14 cellular contexts compared by ENCODE assay signal in the genomic region with DNA sequence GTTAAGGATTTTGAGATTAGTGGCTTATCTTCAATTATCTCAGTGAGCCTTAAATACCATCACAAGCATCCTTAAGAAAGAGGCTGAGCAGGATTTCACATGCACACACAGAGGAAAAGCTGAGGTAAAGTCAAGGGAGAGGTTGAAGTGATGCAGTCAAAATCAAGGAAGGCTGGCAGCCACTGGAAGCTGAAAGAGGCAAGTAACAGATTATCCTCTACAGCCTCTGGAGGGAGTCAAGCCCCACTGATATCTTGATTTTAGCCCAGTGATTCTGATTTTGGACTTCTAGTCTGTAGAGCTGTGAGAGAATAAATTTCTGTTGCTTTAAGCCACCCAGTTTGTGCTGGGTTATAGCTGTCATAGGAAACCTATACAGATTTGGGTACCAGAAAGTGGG.
DNase-seq lines count a peak whose midpoint lies in the region; ATAC-seq, FAIRE-seq and TF ChIP-seq lines count a peak whose summit lies in the region.
"Had no signal": no experiment of that assay in that cellular context is flagged by ENCODE, and none has a peak within 500 bp of the region (broad histone marks: within the 10 kb centered on the region; RNA-seq: fewer than 3 reads in every experiment).

No MANE protein-coding gene starts in this region.

- no peaks in the 10 kb centered on the region for H3K36me3 ChIP-seq in Karpas-422 (ENCODE audit: insufficient read depth, low read length)
- no peaks in the 10 kb centered on the region for H3K36me3 ChIP-seq in mammary epithelial cell (ENCODE audit: insufficient read depth, low read length)
- no peaks in the 10 kb centered on the region for H3K36me3 ChIP-seq in left lung
- no peaks in the 10 kb centered on the region for H3K36me3 ChIP-seq in smooth muscle cell (ENCODE audit: low read depth)
- H3K36me3 ChIP-seq: gastrocnemius medialis had no signal

- H3K4me2 ChIP-seq in Karpas-422 (ENCODE audit: low read depth, low read length, poor library complexity, severe bottlenecking) (no peak overlapping the region), mammary epithelial cell (ENCODE audit: insufficient read depth, low read depth, low read length) (no peak overlapping the region), smooth muscle cell (no peak overlapping the region)

- no peak overlapping the region for H3K27ac ChIP-seq in Karpas-422 (ENCODE audit: low read length)
- no peak overlapping the region for H3K27ac ChIP-seq in mammary epithelial cell (ENCODE audit: insufficient read depth, low read depth, low read length)
- no peak overlapping the region for H3K27ac ChIP-seq in left lung
- no peak overlapping the region for H3K27ac ChIP-seq in smooth muscle cell (ENCODE audit: low read depth)
- H3K27ac ChIP-seq: gastrocnemius medialis, skin epidermis, testis had no signal

- no TSS peak for BruUV-seq in mammary epithelial cell (replicated peaks; lab: Mats Ljungman, UMichigan)

- H3K27me3 ChIP-seq in Karpas-422 (ENCODE audit: low read length) (0 out of 2 replicates have a peak, but pooled peaks cover 5% of the 10 kb centered on the region), mammary epithelial cell (ENCODE audit: insufficient read depth, low read length) (no peaks in the 10 kb centered on the region), left lung (no peaks in the 10 kb centered on the region), smooth muscle cell (ENCODE audit: low read depth) (no peaks in the 10 kb centered on the region)
- H3K27me3 ChIP-seq: gastrocnemius medialis, testis had no signal

- H3K4me1 ChIP-seq in Karpas-422 (ENCODE audit: low read length) (no peaks in the 10 kb centered on the region), mammary epithelial cell (ENCODE audit: insufficient read depth, low read length) (peaks cover 7% of the 10 kb centered on the region), left lung (no peaks in the 10 kb centered on the region), smooth muscle cell (ENCODE audit: low read depth) (no peaks in the 10 kb centered on the region)
- H3K4me1 ChIP-seq: testis had no signal

- no peaks in the 10 kb centered on the region for H3F3A ChIP-seq in smooth muscle cell (ENCODE audit: low read depth)

- no peaks in the 10 kb centered on the region for H3K79me2 ChIP-seq in Karpas-422 (ENCODE audit: low read length)
- H3K79me2 ChIP-seq in mammary epithelial cell (ENCODE audit: insufficient read depth, low read length) = no peaks in the 10 kb centered on the region
- H3K79me2 ChIP-seq in smooth muscle cell (ENCODE audit: low read depth) = no peaks in the 10 kb centered on the region

- dilution Hi-C loops in mammary epithelial cell (cut with HindIII; ENCODE audit: low sequenced_read_pairs) = no loop called here

- no peak for DNase-seq in D721Med (ENCODE audit: insufficient read length, low spot score)
- peak; percentile 43 for DNase-seq in Karpas-422
- peak; percentile 19 for DNase-seq in mammary epithelial cell
- peak; percentile 19 for DNase-seq in kidney tubule cell (ENCODE audit: low spot score)
- DNase-seq in left lung = no peak
- DNase-seq in smooth muscle cell (lab: John Stamatoyannopoulos, UW; ENCODE audit: unreplicated experiment) = no peak
- DNase-seq: gastrocnemius medialis, left cardiac atrium, nephron progenitor cell, SHP77, testis had no signal

- TF ChIP-seq CTCF in D721Med (IDR thresholded peaks at IDR 0.05; ENCODE audit: insufficient read depth, missing control alignments) (peak; percentile 20), mammary epithelial cell (conservative IDR thresholded peaks at IDR 0.05 in 1 of 2, IDR thresholded peaks at IDR 0.05 in 1 of 2; ENCODE audit: extremely low read depth in 1 of 2, insufficient read depth in 1 of 2, low read depth in 1 of 2, low read length in 2 of 2) (peak; percentile 24 to 37), left lung (IDR thresholded peaks at IDR 0.05) (no peak), smooth muscle cell (IDR thresholded peaks at IDR 0.05; ENCODE audit: borderline replicate concordance, insufficient read depth, poor library complexity, severe bottlenecking) (no peak)

- H3K4me3 ChIP-seq in Karpas-422 (ENCODE audit: low read length) = no peak overlapping the region
- no peak overlapping the region for H3K4me3 ChIP-seq in mammary epithelial cell (replicated peaks in 1 of 3; ENCODE audit: insufficient read depth in 1 of 3, low read depth in 2 of 3, low read length in 3 of 3)
- no peak overlapping the region for H3K4me3 ChIP-seq in left lung
- H3K4me3 ChIP-seq in smooth muscle cell = no peak overlapping the region
- H3K4me3 ChIP-seq: gastrocnemius medialis, GM12878, skin epidermis, testis had no signal

- FAIRE-seq in D721Med (lab: Jason Lieb, UNC) = peak; percentile 82
- FAIRE-seq: GM12878 had no signal

- H2AFZ ChIP-seq in Karpas-422 (ENCODE audit: low read length) (no peak overlapping the region), mammary epithelial cell (ENCODE audit: low read depth, low read length) (no peak overlapping the region), smooth muscle cell (ENCODE audit: low read depth) (no peak overlapping the region)

- H4K20me1 ChIP-seq in Karpas-422 (ENCODE audit: insufficient read depth, low read depth, low read length) (no peaks in the 10 kb centered on the region), mammary epithelial cell (ENCODE audit: insufficient read depth, low read length) (no peaks in the 10 kb centered on the region), smooth muscle cell (ENCODE audit: low read depth) (no peaks in the 10 kb centered on the region)

- intact Hi-C loops in mammary epithelial cell (cut with micrococcal nuclease) = loop anchor here (1.0 to 5.0 kb wide), 3 partner anchors 106 to 181 kb away; a partner anchor contains a TSS
- intact Hi-C loops in left lung (cut with DNase I) = no loop called here

- CTCF ChIA-PET in mammary epithelial cell (lab: Charles Lee; ENCODE audit: low non-redundant PET) = interaction anchor here (0.6 kb wide), 1 partner anchor 108 kb away, joined by 4 read pairs; no protein-coding TSS in a partner anchor

- H3K9ac ChIP-seq in Karpas-422 (ENCODE audit: low read length) (no peak overlapping the region), mammary epithelial cell (ENCODE audit: insufficient read depth, low read length) (no peak overlapping the region), smooth muscle cell (ENCODE audit: low read depth) (no peak overlapping the region)

- H3K9me2 ChIP-seq in Karpas-422 (replicated peaks; ENCODE audit: insufficient read depth, low read length) = no peaks in the 10 kb centered on the region

- H3K9me3 ChIP-seq in Karpas-422 (ENCODE audit: low read length) (peaks cover 4% of the 10 kb centered on the region; the same call in 1 of the 2 replicates), mammary epithelial cell (replicated peaks; ENCODE audit: insufficient read depth, low read length) (peaks cover 6% of the 10 kb centered on the region), left lung (peaks cover 0 to 30% of the 10 kb centered on the region in 2 donors), smooth muscle cell (replicated peaks; ENCODE audit: low read depth) (peaks cover 5% of the 10 kb centered on the region)
- H3K9me3 ChIP-seq: testis had no signal

- no peak for ATAC-seq in left lung
- no peak for ATAC-seq in GM21528 (IDR thresholded peaks at IDR 0.05; ENCODE audit: low FRiP score, unreplicated experiment)
- ATAC-seq: gastrocnemius medialis, GM12878, left cardiac atrium had no signal

- in situ Hi-C loops in mammary epithelial cell (cut with MboI; ENCODE audit: low sequenced_read_pairs in 2 of 2) = no loop called here

Comparison
In these comparisons a context has a peak if more than half of its experiments do, and no peak if none do; other contexts are left out.
1. DNase-seq: peak in Karpas-422 (single experiment), mammary epithelial cell (single experiment) and kidney tubule cell (single experiment); none in D721Med (single experiment), left lung (0 of 2) and smooth muscle cell (single experiment).
2. CTCF ChIP-seq: peak in D721Med (single experiment) and mammary epithelial cell (2 of 2); none in left lung (0 of 2) and smooth muscle cell (single experiment).